Comparison of ENCODE assay signal across 26 cellular contexts in genomic region chr5:88863523-88863922, GRCh38.
"Had no signal": no experiment of that assay in that cellular context is flagged by ENCODE, and none has a peak within 500 bp of the region (broad histone marks: within the 10 kb centered on the region; RNA-seq: fewer than 3 reads in every experiment).

No MANE protein-coding gene starts in this region.

- H3K36me3 ChIP-seq: neural progenitor cell, pancreas, prostate gland, right lobe of liver, sigmoid colon, suprapubic skin, transverse colon, upper lobe of right lung, uterus had no signal

- H3K4me1 ChIP-seq: neural progenitor cell, pancreas, prostate gland, right lobe of liver, testis, transverse colon, uterus had no signal

- H3K9me3 Mint-ChIP-seq: naive thymus-derived CD4-positive, alpha-beta T cell; natural killer cell; nephron; neural progenitor cell; stimulated activated effector memory CD8-positive, alpha-beta T cell treated with anti-CD3 and anti-CD28 coated beads, Interleukin-12 subunit alpha, Interleukin-12 subunit beta, amount 100 ng/mL, for 72 hours; stimulated activated naive CD8-positive, alpha-beta T cell treated with anti-CD3 and anti-CD28 coated beads, Interleukin-15, amount 100 ng/mL, for 72 hours had no signal

- H3K27ac Mint-ChIP-seq: naive thymus-derived CD4-positive, alpha-beta T cell; natural killer cell; nephron; neural progenitor cell; stimulated activated effector memory CD8-positive, alpha-beta T cell treated with anti-CD3 and anti-CD28 coated beads, Interleukin-12 subunit alpha, Interleukin-12 subunit beta, amount 100 ng/mL, for 72 hours; stimulated activated naive CD8-positive, alpha-beta T cell treated with anti-CD3 and anti-CD28 coated beads, Interleukin-15, amount 100 ng/mL, for 72 hours; type B pancreatic cell had no signal

- FAIRE-seq: pancreas, small intestine had no signal

- H3K4me3 Mint-ChIP-seq: naive thymus-derived CD4-positive, alpha-beta T cell; natural killer cell; nephron; neural progenitor cell; stimulated activated effector memory CD8-positive, alpha-beta T cell treated with anti-CD3 and anti-CD28 coated beads, Interleukin-12 subunit alpha, Interleukin-12 subunit beta, amount 100 ng/mL, for 72 hours; stimulated activated naive CD8-positive, alpha-beta T cell treated with anti-CD3 and anti-CD28 coated beads, Interleukin-15, amount 100 ng/mL, for 72 hours; type B pancreatic cell had no signal

- H3K36me3 Mint-ChIP-seq: naive thymus-derived CD4-positive, alpha-beta T cell; natural killer cell; neural progenitor cell; stimulated activated effector memory CD8-positive, alpha-beta T cell treated with anti-CD3 and anti-CD28 coated beads, Interleukin-12 subunit alpha, Interleukin-12 subunit beta, amount 100 ng/mL, for 72 hours; type B pancreatic cell had no signal

- H3K4me1 Mint-ChIP-seq: naive thymus-derived CD4-positive, alpha-beta T cell; natural killer cell; nephron; neural progenitor cell; stimulated activated effector memory CD8-positive, alpha-beta T cell treated with anti-CD3 and anti-CD28 coated beads, Interleukin-12 subunit alpha, Interleukin-12 subunit beta, amount 100 ng/mL, for 72 hours; stimulated activated naive CD8-positive, alpha-beta T cell treated with anti-CD3 and anti-CD28 coated beads, Interleukin-15, amount 100 ng/mL, for 72 hours had no signal

- H3K27me3 Mint-ChIP-seq: naive thymus-derived CD4-positive, alpha-beta T cell; stimulated activated naive CD8-positive, alpha-beta T cell treated with anti-CD3 and anti-CD28 coated beads, Interleukin-15, amount 100 ng/mL, for 72 hours; type B pancreatic cell had no signal

- H3K27me3 ChIP-seq: neural progenitor cell, pancreas, right lobe of liver, sigmoid colon, suprapubic skin, testis, tibial artery, transverse colon, upper lobe of right lung, uterus had no signal

- H3K27ac ChIP-seq: neural progenitor cell, pancreas, prostate gland, right lobe of liver, sigmoid colon, suprapubic skin, testis, tibial artery, transverse colon, upper lobe of right lung, uterus had no signal

- H3K4me3 ChIP-seq: neural progenitor cell, pancreas, prostate gland, right lobe of liver, sigmoid colon, suprapubic skin, testis, tibial artery, transverse colon, upper lobe of right lung, uterus had no signal

- ATAC-seq: naive thymus-derived CD4-positive, alpha-beta T cell; natural killer cell; pancreas; right cardiac atrium; right lobe of liver; stimulated activated effector memory CD8-positive, alpha-beta T cell treated with anti-CD3 and anti-CD28 coated beads, Interleukin-12 subunit alpha, Interleukin-12 subunit beta, amount 100 ng/mL, for 72 hours; stimulated activated naive CD8-positive, alpha-beta T cell treated with anti-CD3 and anti-CD28 coated beads, Interleukin-15, amount 100 ng/mL, for 72 hours; stimulated activated naive CD8-positive, alpha-beta T cell treated with anti-CD3 and anti-CD28 coated beads, Interleukin-15, Interleukin-2, amounts not matched to agents 100 U/mL and 50 U/mL, for 24 hours; upper lobe of right lung had no signal

- DNase-seq: naive thymus-derived CD4-positive, alpha-beta T cell; natural killer cell; pancreas; right cardiac atrium; right lobe of liver; sigmoid colon; small intestine; stimulated activated CD4-positive, alpha-beta T cell treated with anti-CD3 and anti-CD28 coated beads, Interleukin-15, amount 100 ng/mL, for 24 hours; stimulated activated CD4-positive, alpha-beta T cell treated with anti-CD3 and anti-CD28 coated beads, Interleukin-2, amount 100 ng/mL, for 24 hours; stimulated activated CD4-positive, alpha-beta T cell treated with anti-CD3 and anti-CD28 coated beads, Interleukin-2, amount 100 ng/mL, for 48 hours; stimulated activated CD4-positive, alpha-beta T cell treated with anti-CD3 and anti-CD28 coated beads, Interleukin-4, amount 100 ng/mL, for 24 hours; stimulated activated naive CD4-positive, alpha-beta T cell; stimulated activated naive CD8-positive, alpha-beta T cell treated with anti-CD3 and anti-CD28 coated beads, Interleukin-15, amount 100 ng/mL, for 72 hours; stimulated activated naive CD8-positive, alpha-beta T cell treated with anti-CD3 and anti-CD28 coated beads, Interleukin-15, Interleukin-2, amounts not matched to agents 100 U/mL and 50 U/mL, for 24 hours; substantia nigra; testis; tibial artery; transverse colon; upper lobe of right lung; uterus had no signal

- H3K9me3 ChIP-seq: pancreas, prostate gland, right lobe of liver, sigmoid colon, suprapubic skin, testis, tibial artery, transverse colon, upper lobe of right lung, uterus had no signal
